1 cellular context compared by ENCODE assay signal in the genomic region with DNA sequence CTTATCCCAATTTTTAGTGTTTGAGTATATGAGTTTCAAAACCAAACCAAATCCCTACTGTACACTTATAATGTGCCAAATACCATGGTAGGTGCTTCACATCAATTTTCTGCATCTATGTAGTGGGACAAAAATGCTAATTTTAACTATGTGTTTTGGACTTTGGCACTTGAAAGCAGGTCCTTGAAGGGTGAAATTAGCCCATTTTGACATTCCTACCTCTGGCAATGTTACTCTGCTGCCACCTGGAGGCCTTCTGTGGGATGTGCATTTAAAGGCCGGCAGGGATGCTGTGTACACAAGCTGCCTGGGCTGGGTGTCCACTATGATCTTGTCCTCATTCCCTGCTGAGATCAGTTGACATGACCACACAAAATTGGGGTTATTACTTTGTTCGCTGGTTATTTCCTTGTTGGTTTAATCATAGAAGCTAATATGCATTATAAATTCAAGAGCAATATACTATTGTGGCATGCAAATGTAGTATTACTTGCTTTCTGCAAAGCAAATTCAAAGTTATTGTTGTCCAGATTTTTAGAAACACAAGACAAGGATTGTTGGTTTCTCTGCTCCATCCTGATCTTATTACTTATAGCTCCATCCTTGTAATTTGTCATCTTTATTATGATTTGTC.
TF ChIP-seq lines count a peak whose summit lies in the region.

No MANE protein-coding gene starts in this region.

TF ChIP-seq in GM12878, 131 proteins besides CTCF, POLR2A, EP300 and RAD21 (continued from another document and continues in another):
- TF ChIP-seq, protein P1, sequence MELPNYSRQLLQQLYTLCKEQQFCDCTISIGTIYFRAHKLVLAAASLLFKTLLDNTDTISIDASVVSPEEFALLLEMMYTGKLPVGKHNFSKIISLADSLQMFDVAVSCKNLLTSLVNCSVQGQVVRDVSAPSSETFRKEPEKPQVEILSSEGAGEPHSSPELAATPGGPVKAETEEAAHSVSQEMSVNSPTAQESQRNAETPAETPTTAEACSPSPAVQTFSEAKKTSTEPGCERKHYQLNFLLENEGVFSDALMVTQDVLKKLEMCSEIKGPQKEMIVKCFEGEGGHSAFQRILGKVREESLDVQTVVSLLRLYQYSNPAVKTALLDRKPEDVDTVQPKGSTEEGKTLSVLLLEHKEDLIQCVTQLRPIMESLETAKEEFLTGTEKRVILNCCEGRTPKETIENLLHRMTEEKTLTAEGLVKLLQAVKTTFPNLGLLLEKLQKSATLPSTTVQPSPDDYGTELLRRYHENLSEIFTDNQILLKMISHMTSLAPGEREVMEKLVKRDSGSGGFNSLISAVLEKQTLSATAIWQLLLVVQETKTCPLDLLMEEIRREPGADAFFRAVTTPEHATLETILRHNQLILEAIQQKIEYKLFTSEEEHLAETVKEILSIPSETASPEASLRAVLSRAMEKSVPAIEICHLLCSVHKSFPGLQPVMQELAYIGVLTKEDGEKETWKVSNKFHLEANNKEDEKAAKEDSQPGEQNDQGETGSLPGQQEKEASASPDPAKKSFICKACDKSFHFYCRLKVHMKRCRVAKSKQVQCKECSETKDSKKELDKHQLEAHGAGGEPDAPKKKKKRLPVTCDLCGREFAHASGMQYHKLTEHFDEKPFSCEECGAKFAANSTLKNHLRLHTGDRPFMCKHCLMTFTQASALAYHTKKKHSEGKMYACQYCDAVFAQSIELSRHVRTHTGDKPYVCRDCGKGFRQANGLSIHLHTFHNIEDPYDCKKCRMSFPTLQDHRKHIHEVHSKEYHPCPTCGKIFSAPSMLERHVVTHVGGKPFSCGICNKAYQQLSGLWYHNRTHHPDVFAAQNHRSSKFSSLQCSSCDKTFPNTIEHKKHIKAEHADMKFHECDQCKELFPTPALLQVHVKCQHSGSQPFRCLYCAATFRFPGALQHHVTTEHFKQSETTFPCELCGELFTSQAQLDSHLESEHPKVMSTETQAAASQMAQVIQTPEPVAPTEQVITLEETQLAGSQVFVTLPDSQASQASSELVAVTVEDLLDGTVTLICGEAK (IDR thresholded peaks at IDR 0.05; ENCODE audit: borderline replicate concordance), result no peak
- TF ChIP-seq NFXL1 (IDR thresholded peaks at IDR 0.05; ENCODE audit: borderline replicate concordance) (no peak), MXI1 (IDR thresholded peaks at IDR 0.05; ENCODE audit: low read depth, low read length) (no peak), NR2F1 (conservative IDR thresholded peaks at IDR 0.05) (0 out of 2 replicates have a peak, but pooled peaks have one; percentile 14), SMAD1 (IDR thresholded peaks at IDR 0.05; ENCODE audit: low read depth, partially characterized antibody) (no peak), TCF3 (IDR thresholded peaks at IDR 0.05; ENCODE audit: borderline replicate concordance, insufficient read depth, low read depth, low read length) (no peak), STAT3 (IDR thresholded peaks at IDR 0.05; ENCODE audit: low read depth, low read length) (no peak), WRNIP1 (IDR thresholded peaks at IDR 0.05; ENCODE audit: borderline replicate concordance, low read depth, low read length) (no peak), ZBED1 (IDR thresholded peaks at IDR 0.05; ENCODE audit: borderline replicate concordance) (no peak), ETV6 (conservative IDR thresholded peaks at IDR 0.05 in 1 of 2, IDR thresholded peaks at IDR 0.05 in 1 of 2; ENCODE audit: borderline replicate concordance in 1 of 2, low read depth in 1 of 2) (no peak), TBL1XR1 (IDR thresholded peaks at IDR 0.05; ENCODE audit: low read depth, low read length) (no peak), LARP7 (IDR thresholded peaks at IDR 0.05) (no peak), RAD51 (IDR thresholded peaks at IDR 0.05) (0 out of 2 replicates have a peak, but pooled peaks have one; percentile 9), RB1 (IDR thresholded peaks at IDR 0.05; ENCODE audit: borderline replicate concordance) (peak; percentile 63; the same call in 1 of the 2 replicates), HDAC6 (IDR thresholded peaks at IDR 0.05; ENCODE audit: unreplicated experiment) (no peak), MEF2B (IDR thresholded peaks at IDR 0.05; ENCODE audit: partially characterized antibody, poor library complexity, severe bottlenecking) (no peak), POU2F2 (IDR thresholded peaks at IDR 0.05; ENCODE audit: borderline replicate concordance, low read depth, low read length) (0 out of 3 replicates have a peak, but pooled peaks have one; percentile 51), GABPA (IDR thresholded peaks at IDR 0.05; ENCODE audit: low read depth) (no peak), NFYA (IDR thresholded peaks at IDR 0.05; ENCODE audit: borderline replicate concordance, low read depth, low read length) (no peak), BMI1 (IDR thresholded peaks at IDR 0.05; ENCODE audit: borderline replicate concordance) (no peak), SMC3 (IDR thresholded peaks at IDR 0.05; ENCODE audit: borderline replicate concordance, low read length) (peak; percentile 99), GATAD2B (conservative IDR thresholded peaks at IDR 0.05; ENCODE audit: low read depth) (no peak), CREB1 (IDR thresholded peaks at IDR 0.05; ENCODE audit: low read depth) (no peak), IKZF2 (IDR thresholded peaks at IDR 0.05) (no peak; a peak in 1 of 4 replicates), ZNF24 (IDR thresholded peaks at IDR 0.05) (0 out of 2 replicates have a peak, but pooled peaks have one; percentile 72), SP1 (IDR thresholded peaks at IDR 0.05; ENCODE audit: low read depth, low read length) (no peak), SUZ12 (IDR thresholded peaks at IDR 0.05; ENCODE audit: unreplicated experiment) (no peak), TAF1 (IDR thresholded peaks at IDR 0.05; ENCODE audit: borderline replicate concordance, low read depth, low read length) (no peak), SMARCA5 (IDR thresholded peaks at IDR 0.05) (peak; percentile 56; the same call in 1 of the 2 replicates)
- TF ChIP-seq, protein P2, sequence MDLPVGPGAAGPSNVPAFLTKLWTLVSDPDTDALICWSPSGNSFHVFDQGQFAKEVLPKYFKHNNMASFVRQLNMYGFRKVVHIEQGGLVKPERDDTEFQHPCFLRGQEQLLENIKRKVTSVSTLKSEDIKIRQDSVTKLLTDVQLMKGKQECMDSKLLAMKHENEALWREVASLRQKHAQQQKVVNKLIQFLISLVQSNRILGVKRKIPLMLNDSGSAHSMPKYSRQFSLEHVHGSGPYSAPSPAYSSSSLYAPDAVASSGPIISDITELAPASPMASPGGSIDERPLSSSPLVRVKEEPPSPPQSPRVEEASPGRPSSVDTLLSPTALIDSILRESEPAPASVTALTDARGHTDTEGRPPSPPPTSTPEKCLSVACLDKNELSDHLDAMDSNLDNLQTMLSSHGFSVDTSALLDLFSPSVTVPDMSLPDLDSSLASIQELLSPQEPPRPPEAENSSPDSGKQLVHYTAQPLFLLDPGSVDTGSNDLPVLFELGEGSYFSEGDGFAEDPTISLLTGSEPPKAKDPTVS (IDR thresholded peaks at IDR 0.05; ENCODE audit: low read depth, low read length), result 0 out of 2 replicates have a peak, but pooled peaks have one; percentile 32
- TF ChIP-seq, protein P3, sequence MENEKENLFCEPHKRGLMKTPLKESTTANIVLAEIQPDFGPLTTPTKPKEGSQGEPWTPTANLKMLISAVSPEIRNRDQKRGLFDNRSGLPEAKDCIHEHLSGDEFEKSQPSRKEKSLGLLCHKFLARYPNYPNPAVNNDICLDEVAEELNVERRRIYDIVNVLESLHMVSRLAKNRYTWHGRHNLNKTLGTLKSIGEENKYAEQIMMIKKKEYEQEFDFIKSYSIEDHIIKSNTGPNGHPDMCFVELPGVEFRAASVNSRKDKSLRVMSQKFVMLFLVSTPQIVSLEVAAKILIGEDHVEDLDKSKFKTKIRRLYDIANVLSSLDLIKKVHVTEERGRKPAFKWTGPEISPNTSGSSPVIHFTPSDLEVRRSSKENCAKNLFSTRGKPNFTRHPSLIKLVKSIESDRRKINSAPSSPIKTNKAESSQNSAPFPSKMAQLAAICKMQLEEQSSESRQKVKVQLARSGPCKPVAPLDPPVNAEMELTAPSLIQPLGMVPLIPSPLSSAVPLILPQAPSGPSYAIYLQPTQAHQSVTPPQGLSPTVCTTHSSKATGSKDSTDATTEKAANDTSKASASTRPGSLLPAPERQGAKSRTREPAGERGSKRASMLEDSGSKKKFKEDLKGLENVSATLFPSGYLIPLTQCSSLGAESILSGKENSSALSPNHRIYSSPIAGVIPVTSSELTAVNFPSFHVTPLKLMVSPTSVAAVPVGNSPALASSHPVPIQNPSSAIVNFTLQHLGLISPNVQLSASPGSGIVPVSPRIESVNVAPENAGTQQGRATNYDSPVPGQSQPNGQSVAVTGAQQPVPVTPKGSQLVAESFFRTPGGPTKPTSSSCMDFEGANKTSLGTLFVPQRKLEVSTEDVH (IDR thresholded peaks at IDR 0.05; ENCODE audit: low read depth, partially characterized antibody), result no peak
- TF ChIP-seq, protein P4, sequence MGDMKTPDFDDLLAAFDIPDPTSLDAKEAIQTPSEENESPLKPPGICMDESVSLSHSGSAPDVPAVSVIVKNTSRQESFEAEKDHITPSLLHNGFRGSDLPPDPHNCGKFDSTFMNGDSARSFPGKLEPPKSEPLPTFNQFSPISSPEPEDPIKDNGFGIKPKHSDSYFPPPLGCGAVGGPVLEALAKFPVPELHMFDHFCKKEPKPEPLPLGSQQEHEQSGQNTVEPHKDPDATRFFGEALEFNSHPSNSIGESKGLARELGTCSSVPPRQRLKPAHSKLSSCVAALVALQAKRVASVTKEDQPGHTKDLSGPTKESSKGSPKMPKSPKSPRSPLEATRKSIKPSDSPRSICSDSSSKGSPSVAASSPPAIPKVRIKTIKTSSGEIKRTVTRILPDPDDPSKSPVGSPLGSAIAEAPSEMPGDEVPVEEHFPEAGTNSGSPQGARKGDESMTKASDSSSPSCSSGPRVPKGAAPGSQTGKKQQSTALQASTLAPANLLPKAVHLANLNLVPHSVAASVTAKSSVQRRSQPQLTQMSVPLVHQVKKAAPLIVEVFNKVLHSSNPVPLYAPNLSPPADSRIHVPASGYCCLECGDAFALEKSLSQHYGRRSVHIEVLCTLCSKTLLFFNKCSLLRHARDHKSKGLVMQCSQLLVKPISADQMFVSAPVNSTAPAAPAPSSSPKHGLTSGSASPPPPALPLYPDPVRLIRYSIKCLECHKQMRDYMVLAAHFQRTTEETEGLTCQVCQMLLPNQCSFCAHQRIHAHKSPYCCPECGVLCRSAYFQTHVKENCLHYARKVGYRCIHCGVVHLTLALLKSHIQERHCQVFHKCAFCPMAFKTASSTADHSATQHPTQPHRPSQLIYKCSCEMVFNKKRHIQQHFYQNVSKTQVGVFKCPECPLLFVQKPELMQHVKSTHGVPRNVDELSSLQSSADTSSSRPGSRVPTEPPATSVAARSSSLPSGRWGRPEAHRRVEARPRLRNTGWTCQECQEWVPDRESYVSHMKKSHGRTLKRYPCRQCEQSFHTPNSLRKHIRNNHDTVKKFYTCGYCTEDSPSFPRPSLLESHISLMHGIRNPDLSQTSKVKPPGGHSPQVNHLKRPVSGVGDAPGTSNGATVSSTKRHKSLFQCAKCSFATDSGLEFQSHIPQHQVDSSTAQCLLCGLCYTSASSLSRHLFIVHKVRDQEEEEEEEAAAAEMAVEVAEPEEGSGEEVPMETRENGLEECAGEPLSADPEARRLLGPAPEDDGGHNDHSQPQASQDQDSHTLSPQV (IDR thresholded peaks at IDR 0.05), result peak; percentile 88; the same call in 1 of the 2 replicates
- TF ChIP-seq, protein P5, sequence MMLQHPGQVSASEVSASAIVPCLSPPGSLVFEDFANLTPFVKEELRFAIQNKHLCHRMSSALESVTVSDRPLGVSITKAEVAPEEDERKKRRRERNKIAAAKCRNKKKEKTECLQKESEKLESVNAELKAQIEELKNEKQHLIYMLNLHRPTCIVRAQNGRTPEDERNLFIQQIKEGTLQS (IDR thresholded peaks at IDR 0.05; ENCODE audit: borderline replicate concordance, extremely low read depth, low read depth, low read length), result no peak
- TF ChIP-seq, protein P6, sequence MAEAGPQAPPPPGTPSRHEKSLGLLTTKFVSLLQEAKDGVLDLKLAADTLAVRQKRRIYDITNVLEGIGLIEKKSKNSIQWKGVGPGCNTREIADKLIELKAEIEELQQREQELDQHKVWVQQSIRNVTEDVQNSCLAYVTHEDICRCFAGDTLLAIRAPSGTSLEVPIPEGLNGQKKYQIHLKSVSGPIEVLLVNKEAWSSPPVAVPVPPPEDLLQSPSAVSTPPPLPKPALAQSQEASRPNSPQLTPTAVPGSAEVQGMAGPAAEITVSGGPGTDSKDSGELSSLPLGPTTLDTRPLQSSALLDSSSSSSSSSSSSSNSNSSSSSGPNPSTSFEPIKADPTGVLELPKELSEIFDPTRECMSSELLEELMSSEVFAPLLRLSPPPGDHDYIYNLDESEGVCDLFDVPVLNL (IDR thresholded peaks at IDR 0.05; ENCODE audit: low read depth, low read length), result no peak
- TF ChIP-seq, protein P7, sequence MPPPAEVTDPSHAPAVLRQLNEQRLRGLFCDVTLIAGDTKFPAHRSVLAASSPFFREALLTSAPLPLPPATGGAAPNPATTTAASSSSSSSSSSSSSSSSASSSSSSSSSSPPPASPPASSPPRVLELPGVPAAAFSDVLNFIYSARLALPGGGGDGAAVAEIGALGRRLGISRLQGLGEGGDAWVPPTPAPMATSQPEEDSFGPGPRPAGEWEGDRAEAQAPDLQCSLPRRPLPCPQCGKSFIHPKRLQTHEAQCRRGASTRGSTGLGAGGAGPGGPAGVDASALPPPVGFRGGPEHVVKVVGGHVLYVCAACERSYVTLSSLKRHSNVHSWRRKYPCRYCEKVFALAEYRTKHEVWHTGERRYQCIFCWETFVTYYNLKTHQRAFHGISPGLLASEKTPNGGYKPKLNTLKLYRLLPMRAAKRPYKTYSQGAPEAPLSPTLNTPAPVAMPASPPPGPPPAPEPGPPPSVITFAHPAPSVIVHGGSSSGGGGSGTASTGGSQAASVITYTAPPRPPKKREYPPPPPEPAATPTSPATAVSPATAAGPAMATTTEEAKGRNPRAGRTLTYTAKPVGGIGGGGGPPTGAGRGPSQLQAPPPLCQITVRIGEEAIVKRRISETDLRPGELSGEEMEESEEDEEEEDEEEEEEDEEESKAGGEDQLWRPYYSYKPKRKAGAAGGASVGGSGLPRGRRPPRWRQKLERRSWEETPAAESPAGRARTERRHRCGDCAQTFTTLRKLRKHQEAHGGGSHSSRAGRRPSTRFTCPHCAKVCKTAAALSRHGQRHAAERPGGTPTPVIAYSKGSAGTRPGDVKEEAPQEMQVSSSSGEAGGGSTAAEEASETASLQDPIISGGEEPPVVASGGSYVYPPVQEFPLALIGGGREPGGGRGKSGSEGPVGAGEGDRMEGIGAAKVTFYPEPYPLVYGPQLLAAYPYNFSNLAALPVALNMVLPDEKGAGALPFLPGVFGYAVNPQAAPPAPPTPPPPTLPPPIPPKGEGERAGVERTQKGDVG (CRISPR knock-in tag; IDR thresholded peaks at IDR 0.05), result no peak
- TF ChIP-seq, protein P8, sequence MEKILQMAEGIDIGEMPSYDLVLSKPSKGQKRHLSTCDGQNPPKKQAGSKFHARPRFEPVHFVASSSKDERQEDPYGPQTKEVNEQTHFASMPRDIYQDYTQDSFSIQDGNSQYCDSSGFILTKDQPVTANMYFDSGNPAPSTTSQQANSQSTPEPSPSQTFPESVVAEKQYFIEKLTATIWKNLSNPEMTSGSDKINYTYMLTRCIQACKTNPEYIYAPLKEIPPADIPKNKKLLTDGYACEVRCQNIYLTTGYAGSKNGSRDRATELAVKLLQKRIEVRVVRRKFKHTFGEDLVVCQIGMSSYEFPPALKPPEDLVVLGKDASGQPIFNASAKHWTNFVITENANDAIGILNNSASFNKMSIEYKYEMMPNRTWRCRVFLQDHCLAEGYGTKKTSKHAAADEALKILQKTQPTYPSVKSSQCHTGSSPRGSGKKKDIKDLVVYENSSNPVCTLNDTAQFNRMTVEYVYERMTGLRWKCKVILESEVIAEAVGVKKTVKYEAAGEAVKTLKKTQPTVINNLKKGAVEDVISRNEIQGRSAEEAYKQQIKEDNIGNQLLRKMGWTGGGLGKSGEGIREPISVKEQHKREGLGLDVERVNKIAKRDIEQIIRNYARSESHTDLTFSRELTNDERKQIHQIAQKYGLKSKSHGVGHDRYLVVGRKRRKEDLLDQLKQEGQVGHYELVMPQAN (conservative IDR thresholded peaks at IDR 0.05), result no peak
